Comparison of ENCODE assay signal across 29 cellular contexts in genomic region chrX:110038900-110039299, GRCh38.
"Had no signal": no experiment of that assay in that cellular context is flagged by ENCODE, and none has a peak within 500 bp of the region (broad histone marks: within the 10 kb centered on the region; RNA-seq: fewer than 3 reads in every experiment).

No MANE protein-coding gene starts in this region.

- H3K9me3 Mint-ChIP-seq: activated CD4-positive, alpha-beta memory T cell treated with anti-CD3 and anti-CD28 coated beads for 36 hours; activated CD4-positive, alpha-beta T cell treated with anti-CD3 and anti-CD28 coated beads, Interleukin-2, amount 10 ng/mL, durations not matched to agents 24 days and 14 days; activated naive CD4-positive, alpha-beta T cell treated with anti-CD3 and anti-CD28 coated beads for 36 hours; activated naive CD4-positive, alpha-beta T cell treated with anti-CD3 and anti-CD28 coated beads, Interleukin-2, amount 50 U/mL, for 24 hours; activated naive CD8-positive, alpha-beta T cell treated with anti-CD3 and anti-CD28 coated beads for 36 hours; activated naive CD8-positive, alpha-beta T cell treated with anti-CD3 and anti-CD28 coated beads, Interleukin-2, amount 50 U/mL, for 24 hours; activated T-helper 1 cell treated with anti-CD3 and anti-CD28 coated beads, Interleukin-12 subunit alpha, Interleukin-12 subunit beta, Interleukin-2, Interleukin-4 antibody, amounts not matched to agents 30 ng/mL and 10 ng/mL and 1 ng/mL, durations not matched to agents 14 hours and 24 hours and 36 hours; activated T-helper 2 cell treated with anti-CD3 and anti-CD28 coated beads, Interferon-gamma antibody, Interleukin-2, Interleukin-4, amounts not matched to agents 10 μg/mL and 5 μg/mL and 100 μg/mL, durations not matched to agents 14 hours and 24 hours and 36 hours had no signal

- DNase-seq: activated CD4-positive, alpha-beta memory T cell treated with anti-CD3 and anti-CD28 coated beads for 36 hours; activated CD4-positive, alpha-beta T cell treated with anti-CD3 and anti-CD28 coated beads for 36 hours; activated CD4-positive, alpha-beta T cell treated with anti-CD3 and anti-CD28 coated beads, Interleukin-2, amount 10 ng/mL, durations not matched to agents 24 days and 14 days; activated CD4-positive, CD25-positive, alpha-beta regulatory T cell; activated CD4-positive, CD25-positive, alpha-beta regulatory T cell treated with anti-CD3 and anti-CD28 coated beads, Interleukin-2, amount 50 U/mL, for 72 hours; activated CD8-positive, alpha-beta memory T cell treated with anti-CD3 and anti-CD28 coated beads, Interleukin-2, amount 10 ng/mL, durations not matched to agents 7 days and 5 days; activated CD8-positive, alpha-beta memory T cell treated with anti-CD3 and anti-CD28 coated beads, Interleukin-2, amount 50 U/mL, for 4 hours; activated CD8-positive, alpha-beta T cell treated with anti-CD3 and anti-CD28 coated beads, Interleukin-2, amount 10 ng/mL, durations not matched to agents 7 days and 5 days; activated effector memory CD4-positive, alpha-beta T cell treated with anti-CD3 and anti-CD28 coated beads, Interleukin-2, amount 50 U/mL, for 16 hours; activated naive CD4-positive, alpha-beta T cell treated with anti-CD3 and anti-CD28 coated beads for 36 hours; activated naive CD8-positive, alpha-beta T cell treated with anti-CD3 and anti-CD28 coated beads for 36 hours; activated naive CD8-positive, alpha-beta T cell treated with anti-CD3 and anti-CD28 coated beads, Interleukin-2, amount 50 U/mL, for 24 hours; activated T-cell treated with anti-CD3 and anti-CD28 coated beads, Interleukin-2, amount 50 U/mL, for 1 hour; activated T-cell treated with anti-CD3 and anti-CD28 coated beads, Interleukin-2, amount 50 U/mL, for 48 hours; adrenal gland; amygdala; aorta; body of pancreas; caudate nucleus; colonic mucosa; effector CD8-positive, alpha-beta T cell; foreskin fibroblast; glutamatergic neuron; T-helper 2 cell had no signal

- H3K27me3 Mint-ChIP-seq: activated CD4-positive, alpha-beta memory T cell treated with anti-CD3 and anti-CD28 coated beads for 36 hours; activated CD4-positive, alpha-beta T cell treated with anti-CD3 and anti-CD28 coated beads for 36 hours; activated CD4-positive, alpha-beta T cell treated with anti-CD3 and anti-CD28 coated beads, Interleukin-2, amount 10 ng/mL, durations not matched to agents 24 days and 14 days; activated CD8-positive, alpha-beta memory T cell treated with anti-CD3 and anti-CD28 coated beads, Interleukin-2, amount 10 ng/mL, durations not matched to agents 7 days and 5 days; activated naive CD4-positive, alpha-beta T cell treated with anti-CD3 and anti-CD28 coated beads, Interleukin-2, amount 50 U/mL, for 24 hours; activated naive CD8-positive, alpha-beta T cell treated with anti-CD3 and anti-CD28 coated beads for 36 hours; activated naive CD8-positive, alpha-beta T cell treated with anti-CD3 and anti-CD28 coated beads, Interleukin-2, amount 50 U/mL, for 24 hours had no signal

- H3K9me3 ChIP-seq: adrenal gland, body of pancreas, colonic mucosa had no signal

- H3K4me1 ChIP-seq: colonic mucosa had no signal

- FAIRE-seq: frontal cortex had no signal

- ATAC-seq: activated CD4-positive, alpha-beta T cell treated with anti-CD3 and anti-CD28 coated beads for 36 hours; activated CD8-positive, alpha-beta memory T cell treated with anti-CD3 and anti-CD28 coated beads, Interleukin-2, amount 10 ng/mL, durations not matched to agents 7 days and 5 days; activated CD8-positive, alpha-beta T cell treated with anti-CD3 and anti-CD28 coated beads, Interleukin-2, amount 10 ng/mL, durations not matched to agents 7 days and 5 days; activated naive CD8-positive, alpha-beta T cell treated with anti-CD3 and anti-CD28 coated beads, Interleukin-2, amount 50 U/mL, for 24 hours; body of pancreas; esophagus mucosa had no signal

- H3K36me3 ChIP-seq: adrenal gland, colonic mucosa had no signal

- H3K4me3 Mint-ChIP-seq: activated CD4-positive, alpha-beta memory T cell treated with anti-CD3 and anti-CD28 coated beads for 36 hours; activated CD4-positive, alpha-beta T cell treated with anti-CD3 and anti-CD28 coated beads for 36 hours; activated CD4-positive, alpha-beta T cell treated with anti-CD3 and anti-CD28 coated beads, Interleukin-2, amount 10 ng/mL, durations not matched to agents 24 days and 14 days; activated CD8-positive, alpha-beta memory T cell treated with anti-CD3 and anti-CD28 coated beads, Interleukin-2, amount 10 ng/mL, durations not matched to agents 7 days and 5 days; activated CD8-positive, alpha-beta T cell treated with anti-CD3 and anti-CD28 coated beads, Interleukin-2, amount 10 ng/mL, durations not matched to agents 7 days and 5 days; activated naive CD4-positive, alpha-beta T cell treated with anti-CD3 and anti-CD28 coated beads for 36 hours; activated naive CD4-positive, alpha-beta T cell treated with anti-CD3 and anti-CD28 coated beads, Interleukin-2, amount 50 U/mL, for 24 hours; activated naive CD8-positive, alpha-beta T cell treated with anti-CD3 and anti-CD28 coated beads for 36 hours; activated naive CD8-positive, alpha-beta T cell treated with anti-CD3 and anti-CD28 coated beads, Interleukin-2, amount 50 U/mL, for 24 hours; activated T-helper 1 cell treated with anti-CD3 and anti-CD28 coated beads, Interleukin-12 subunit alpha, Interleukin-12 subunit beta, Interleukin-2, Interleukin-4 antibody, amounts not matched to agents 30 ng/mL and 10 ng/mL and 1 ng/mL, durations not matched to agents 14 hours and 24 hours and 36 hours had no signal

- H3K4me3 ChIP-seq: adrenal gland, body of pancreas, colonic mucosa had no signal

- H3K27ac ChIP-seq: adrenal gland, body of pancreas, colonic mucosa had no signal

- H3K27me3 ChIP-seq: adrenal gland, body of pancreas, colonic mucosa had no signal

- H3K27ac Mint-ChIP-seq: activated CD4-positive, alpha-beta memory T cell treated with anti-CD3 and anti-CD28 coated beads for 36 hours; activated CD4-positive, alpha-beta T cell treated with anti-CD3 and anti-CD28 coated beads for 36 hours; activated CD8-positive, alpha-beta memory T cell treated with anti-CD3 and anti-CD28 coated beads, Interleukin-2, amount 10 ng/mL, durations not matched to agents 7 days and 5 days; activated CD8-positive, alpha-beta T cell treated with anti-CD3 and anti-CD28 coated beads, Interleukin-2, amount 10 ng/mL, durations not matched to agents 7 days and 5 days; activated naive CD4-positive, alpha-beta T cell treated with anti-CD3 and anti-CD28 coated beads for 36 hours; activated naive CD4-positive, alpha-beta T cell treated with anti-CD3 and anti-CD28 coated beads, Interleukin-2, amount 50 U/mL, for 24 hours; activated naive CD8-positive, alpha-beta T cell treated with anti-CD3 and anti-CD28 coated beads for 36 hours; activated naive CD8-positive, alpha-beta T cell treated with anti-CD3 and anti-CD28 coated beads, Interleukin-2, amount 50 U/mL, for 24 hours; activated T-helper 1 cell treated with anti-CD3 and anti-CD28 coated beads, Interleukin-12 subunit alpha, Interleukin-12 subunit beta, Interleukin-2, Interleukin-4 antibody, amounts not matched to agents 30 ng/mL and 10 ng/mL and 1 ng/mL, durations not matched to agents 14 hours and 24 hours and 36 hours; activated T-helper 2 cell treated with anti-CD3 and anti-CD28 coated beads, Interferon-gamma antibody, Interleukin-2, Interleukin-4, amounts not matched to agents 10 μg/mL and 5 μg/mL and 100 μg/mL, durations not matched to agents 14 hours and 24 hours and 36 hours had no signal
